Comparison of ENCODE assay signal across 1 cellular context in the genomic region with DNA sequence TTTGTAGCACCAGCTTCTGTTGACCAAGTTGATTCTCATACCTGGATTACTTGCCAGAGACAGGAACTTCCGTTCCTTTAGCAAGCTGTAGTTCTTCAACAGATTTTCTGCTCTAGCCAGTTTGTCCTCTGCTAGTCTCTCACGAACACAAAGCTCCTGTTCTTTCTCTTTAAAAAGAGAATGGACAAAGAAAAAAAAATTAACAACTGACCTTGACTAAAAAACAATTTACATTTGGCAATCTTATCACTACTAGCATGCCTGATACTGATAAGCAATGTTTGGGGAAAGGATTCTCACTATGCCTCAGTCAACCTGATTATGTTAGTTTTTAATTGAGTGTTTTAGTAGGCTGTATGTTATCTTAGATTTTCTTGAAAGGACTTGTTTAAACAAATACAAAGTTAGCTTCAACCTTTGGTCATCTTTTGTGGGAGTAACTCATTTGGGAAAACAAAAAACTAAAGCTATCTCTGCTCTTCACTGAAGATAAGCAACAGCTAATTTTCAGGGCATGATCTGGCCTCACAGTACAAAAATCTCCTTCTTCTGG.
TF ChIP-seq lines count a peak whose summit lies in the region.

No MANE protein-coding gene starts in this region.

TF ChIP-seq in HepG2, 621 proteins besides CTCF, POLR2A, EP300 and RAD21 (continued from another document and continues in another):
- TF ChIP-seq JARID2 (CRISPR knock-in tag; IDR thresholded peaks at IDR 0.05; ENCODE audit: insufficient replicate concordance) (no peak), SAP130 (CRISPR knock-in tag; IDR thresholded peaks at IDR 0.05; ENCODE audit: low read depth) (peak; percentile 68), SETDB1 (CRISPR knock-in tag; IDR thresholded peaks at IDR 0.05; ENCODE audit: borderline replicate concordance) (no peak), U2AF2 (IDR thresholded peaks at IDR 0.05; ENCODE audit: low read depth, low read length) (no peak), PLRG1 (conservative IDR thresholded peaks at IDR 0.05) (no peak), ZNF792 (CRISPR knock-in tag; IDR thresholded peaks at IDR 0.05) (no peak; the same call in 1 of the 2 replicates), ZNF3 (CRISPR knock-in tag; IDR thresholded peaks at IDR 0.05) (0 out of 2 replicates have a peak, but pooled peaks have one; percentile 27), ZNF407 (CRISPR knock-in tag; IDR thresholded peaks at IDR 0.05; ENCODE audit: not compliant biosample characterization) (no peak), ZMYM4 (CRISPR knock-in tag; IDR thresholded peaks at IDR 0.05) (peak; percentile 49; the same call in 1 of the 2 replicates), ZNF770 (CRISPR knock-in tag; IDR thresholded peaks at IDR 0.05) (0 out of 2 replicates have a peak, but pooled peaks have one; percentile 25), KLF9 (CRISPR knock-in tag; IDR thresholded peaks at IDR 0.05; ENCODE audit: low read depth) (peak; percentile 24; the same call in 1 of the 2 replicates), PBX3 (CRISPR knock-in tag; IDR thresholded peaks at IDR 0.05; ENCODE audit: borderline replicate concordance) (no peak), KDM6A (CRISPR knock-in tag; IDR thresholded peaks at IDR 0.05; ENCODE audit: low read depth) (peak; percentile 46; the same call in 1 of the 2 replicates), NONO (IDR thresholded peaks at IDR 0.05) (no peak), NONO (CRISPR knock-in tag; conservative IDR thresholded peaks at IDR 0.05) (peak; percentile 65; the same call in 1 of the 2 replicates), ARNT2 (CRISPR knock-in tag; IDR thresholded peaks at IDR 0.05; ENCODE audit: low read depth) (no peak; the same call in 1 of the 2 replicates), BORCS8-MEF2B (CRISPR knock-in tag; IDR thresholded peaks at IDR 0.05) (no peak), ZNF782 (CRISPR knock-in tag; IDR thresholded peaks at IDR 0.05; ENCODE audit: borderline replicate concordance) (no peak), GPBP1L1 (CRISPR knock-in tag; IDR thresholded peaks at IDR 0.05) (no peak), PCBP1 (IDR thresholded peaks at IDR 0.05; ENCODE audit: borderline replicate concordance, low read depth, low read length) (no peak), ISX (CRISPR knock-in tag; conservative IDR thresholded peaks at IDR 0.05) (no peak), WIZ (CRISPR knock-in tag; IDR thresholded peaks at IDR 0.05) (no peak), ZNF354B (CRISPR knock-in tag; IDR thresholded peaks at IDR 0.05) (no peak), U2AF1 (optimal IDR thresholded peaks at IDR 0.05; ENCODE audit: low read depth, low read length) (no peak), CEBPG (CRISPR knock-in tag; IDR thresholded peaks at IDR 0.05) (peak; percentile 72), ZNF598 (CRISPR knock-in tag; IDR thresholded peaks at IDR 0.05; ENCODE audit: borderline replicate concordance) (no peak), ARID2 (CRISPR knock-in tag; IDR thresholded peaks at IDR 0.05; ENCODE audit: borderline replicate concordance) (no peak)
- TF ChIP-seq, protein P1, sequence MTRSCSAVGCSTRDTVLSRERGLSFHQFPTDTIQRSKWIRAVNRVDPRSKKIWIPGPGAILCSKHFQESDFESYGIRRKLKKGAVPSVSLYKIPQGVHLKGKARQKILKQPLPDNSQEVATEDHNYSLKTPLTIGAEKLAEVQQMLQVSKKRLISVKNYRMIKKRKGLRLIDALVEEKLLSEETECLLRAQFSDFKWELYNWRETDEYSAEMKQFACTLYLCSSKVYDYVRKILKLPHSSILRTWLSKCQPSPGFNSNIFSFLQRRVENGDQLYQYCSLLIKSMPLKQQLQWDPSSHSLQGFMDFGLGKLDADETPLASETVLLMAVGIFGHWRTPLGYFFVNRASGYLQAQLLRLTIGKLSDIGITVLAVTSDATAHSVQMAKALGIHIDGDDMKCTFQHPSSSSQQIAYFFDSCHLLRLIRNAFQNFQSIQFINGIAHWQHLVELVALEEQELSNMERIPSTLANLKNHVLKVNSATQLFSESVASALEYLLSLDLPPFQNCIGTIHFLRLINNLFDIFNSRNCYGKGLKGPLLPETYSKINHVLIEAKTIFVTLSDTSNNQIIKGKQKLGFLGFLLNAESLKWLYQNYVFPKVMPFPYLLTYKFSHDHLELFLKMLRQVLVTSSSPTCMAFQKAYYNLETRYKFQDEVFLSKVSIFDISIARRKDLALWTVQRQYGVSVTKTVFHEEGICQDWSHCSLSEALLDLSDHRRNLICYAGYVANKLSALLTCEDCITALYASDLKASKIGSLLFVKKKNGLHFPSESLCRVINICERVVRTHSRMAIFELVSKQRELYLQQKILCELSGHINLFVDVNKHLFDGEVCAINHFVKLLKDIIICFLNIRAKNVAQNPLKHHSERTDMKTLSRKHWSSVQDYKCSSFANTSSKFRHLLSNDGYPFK (CRISPR knock-in tag; IDR thresholded peaks at IDR 0.05; ENCODE audit: borderline replicate concordance): no peak
- TF ChIP-seq, protein P2, sequence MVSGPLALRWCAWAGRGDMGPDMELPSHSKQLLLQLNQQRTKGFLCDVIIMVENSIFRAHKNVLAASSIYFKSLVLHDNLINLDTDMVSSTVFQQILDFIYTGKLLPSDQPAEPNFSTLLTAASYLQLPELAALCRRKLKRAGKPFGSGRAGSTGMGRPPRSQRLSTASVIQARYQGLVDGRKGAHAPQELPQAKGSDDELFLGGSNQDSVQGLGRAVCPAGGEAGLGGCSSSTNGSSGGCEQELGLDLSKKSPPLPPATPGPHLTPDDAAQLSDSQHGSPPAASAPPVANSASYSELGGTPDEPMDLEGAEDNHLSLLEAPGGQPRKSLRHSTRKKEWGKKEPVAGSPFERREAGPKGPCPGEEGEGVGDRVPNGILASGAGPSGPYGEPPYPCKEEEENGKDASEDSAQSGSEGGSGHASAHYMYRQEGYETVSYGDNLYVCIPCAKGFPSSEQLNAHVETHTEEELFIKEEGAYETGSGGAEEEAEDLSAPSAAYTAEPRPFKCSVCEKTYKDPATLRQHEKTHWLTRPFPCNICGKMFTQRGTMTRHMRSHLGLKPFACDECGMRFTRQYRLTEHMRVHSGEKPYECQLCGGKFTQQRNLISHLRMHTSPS (CRISPR knock-in tag; IDR thresholded peaks at IDR 0.05; ENCODE audit: low read depth): no peak
- TF ChIP-seq, protein P3, sequence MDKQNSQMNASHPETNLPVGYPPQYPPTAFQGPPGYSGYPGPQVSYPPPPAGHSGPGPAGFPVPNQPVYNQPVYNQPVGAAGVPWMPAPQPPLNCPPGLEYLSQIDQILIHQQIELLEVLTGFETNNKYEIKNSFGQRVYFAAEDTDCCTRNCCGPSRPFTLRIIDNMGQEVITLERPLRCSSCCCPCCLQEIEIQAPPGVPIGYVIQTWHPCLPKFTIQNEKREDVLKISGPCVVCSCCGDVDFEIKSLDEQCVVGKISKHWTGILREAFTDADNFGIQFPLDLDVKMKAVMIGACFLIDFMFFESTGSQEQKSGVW (CRISPR knock-in tag; IDR thresholded peaks at IDR 0.05; ENCODE audit: borderline replicate concordance): no peak
- TF ChIP-seq, protein P4, sequence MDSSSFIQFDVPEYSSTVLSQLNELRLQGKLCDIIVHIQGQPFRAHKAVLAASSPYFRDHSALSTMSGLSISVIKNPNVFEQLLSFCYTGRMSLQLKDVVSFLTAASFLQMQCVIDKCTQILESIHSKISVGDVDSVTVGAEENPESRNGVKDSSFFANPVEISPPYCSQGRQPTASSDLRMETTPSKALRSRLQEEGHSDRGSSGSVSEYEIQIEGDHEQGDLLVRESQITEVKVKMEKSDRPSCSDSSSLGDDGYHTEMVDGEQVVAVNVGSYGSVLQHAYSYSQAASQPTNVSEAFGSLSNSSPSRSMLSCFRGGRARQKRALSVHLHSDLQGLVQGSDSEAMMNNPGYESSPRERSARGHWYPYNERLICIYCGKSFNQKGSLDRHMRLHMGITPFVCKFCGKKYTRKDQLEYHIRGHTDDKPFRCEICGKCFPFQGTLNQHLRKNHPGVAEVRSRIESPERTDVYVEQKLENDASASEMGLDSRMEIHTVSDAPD (CRISPR knock-in tag; IDR thresholded peaks at IDR 0.05): 0 out of 2 replicates have a peak, but pooled peaks have one; percentile 41
- TF ChIP-seq, protein P5, sequence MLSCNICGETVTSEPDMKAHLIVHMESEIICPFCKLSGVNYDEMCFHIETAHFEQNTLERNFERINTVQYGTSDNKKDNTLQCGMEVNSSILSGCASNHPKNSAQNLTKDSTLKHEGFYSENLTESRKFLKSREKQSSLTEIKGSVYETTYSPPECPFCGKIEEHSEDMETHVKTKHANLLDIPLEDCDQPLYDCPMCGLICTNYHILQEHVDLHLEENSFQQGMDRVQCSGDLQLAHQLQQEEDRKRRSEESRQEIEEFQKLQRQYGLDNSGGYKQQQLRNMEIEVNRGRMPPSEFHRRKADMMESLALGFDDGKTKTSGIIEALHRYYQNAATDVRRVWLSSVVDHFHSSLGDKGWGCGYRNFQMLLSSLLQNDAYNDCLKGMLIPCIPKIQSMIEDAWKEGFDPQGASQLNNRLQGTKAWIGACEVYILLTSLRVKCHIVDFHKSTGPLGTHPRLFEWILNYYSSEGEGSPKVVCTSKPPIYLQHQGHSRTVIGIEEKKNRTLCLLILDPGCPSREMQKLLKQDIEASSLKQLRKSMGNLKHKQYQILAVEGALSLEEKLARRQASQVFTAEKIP (CRISPR knock-in tag; IDR thresholded peaks at IDR 0.05; ENCODE audit: borderline replicate concordance): no peak
